In the genomic region with DNA sequence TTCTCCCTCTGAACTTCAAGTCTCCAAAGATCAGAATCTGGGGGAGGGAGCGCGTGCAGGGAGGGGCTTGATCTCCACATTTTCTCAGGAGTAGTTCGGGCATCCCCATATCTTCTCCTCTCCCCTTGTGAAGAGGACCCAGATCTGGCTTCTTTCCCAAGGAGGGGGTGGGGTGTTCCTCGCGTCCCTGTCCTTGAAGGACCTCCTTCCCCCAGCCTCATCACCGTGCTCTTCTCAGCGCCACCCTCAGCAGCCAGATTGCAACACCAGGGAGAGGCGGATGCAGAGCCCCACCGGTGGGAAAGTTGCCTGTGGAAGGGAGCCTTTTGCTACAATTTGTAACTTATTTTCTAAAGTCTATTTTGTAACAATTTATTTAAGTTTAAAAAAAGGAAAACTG, we compare ENCODE assay signal across 18 cellular contexts. TPM values are rescaled to one million over a fixed set of nuclear protein-coding genes. Genes with fewer than 3 reads are reported as not detected.
A peak's percentile ranks its signal among the peaks of the same experiment; 100 is the strongest.
DNase-seq lines count a peak whose midpoint lies in the region; ATAC-seq, FAIRE-seq and TF ChIP-seq lines count a peak whose summit lies in the region.
"Had no signal": no experiment of that assay in that cellular context is flagged by ENCODE, and none has a peak within 500 bp of the region (broad histone marks: within the 10 kb centered on the region; RNA-seq: fewer than 3 reads in every experiment).

No MANE protein-coding gene starts in this region.

- no peak for FAIRE-seq in HepG2 (lab: Jason Lieb, UNC)

- H3K27ac Mint-ChIP-seq in neural progenitor cell: no peak overlapping the region
- H3K27ac Mint-ChIP-seq: HFFc6, IgD-negative memory B cell had no signal

- intact Hi-C loops in HepG2 (cut with micrococcal nuclease; ENCODE audit: unreplicated experiment): no loop called here
- intact Hi-C loops in right lobe of liver (cut with DNase I): loop anchor here in 1 of 2 donors (10.0 kb wide), 1 partner anchor 98 kb away; the partner anchor contains the start of gene HSD3B7

- peaks cover 12% of the 10 kb centered on the region for H3K27me3 Mint-ChIP-seq in neural progenitor cell (ENCODE audit: insufficient read depth, low read depth)
- H3K27me3 Mint-ChIP-seq: IgD-negative memory B cell had no signal

- POLR2A ChIA-PET in HepG2 (lab: Yijun Ruan, JAX): no interaction called here

- H3K9me3 ChIP-seq in HepG2 (ENCODE audit: low read length): no peaks in the 10 kb centered on the region
- no peaks in the 10 kb centered on the region for H3K9me3 ChIP-seq in right lobe of liver
- H3K9me3 ChIP-seq in mesenchymal stem cell (ENCODE audit: control insufficient read depth, low read length): no peaks in the 10 kb centered on the region
- no peaks in the 10 kb centered on the region for H3K9me3 ChIP-seq in neural progenitor cell (ENCODE audit: low read depth)
- H3K9me3 ChIP-seq in WERI-Rb-1 (ENCODE audit: severe bottlenecking): no peaks in the 10 kb centered on the region

- H3K36me3 ChIP-seq in HepG2 (replicated peaks in 1 of 2; ENCODE audit: control insufficient read depth in 1 of 2, insufficient read depth in 2 of 2, low read length in 2 of 2) (peaks cover 20 to 31% of the 10 kb centered on the region in 2 experiments), right lobe of liver (peaks cover 0 to 45% (median 19%) of the 10 kb centered on the region in 4 donors), mesenchymal stem cell (ENCODE audit: control insufficient read depth in 1 of 2, insufficient read depth in 2 of 2, low read depth in 1 of 2, low read length in 2 of 2) (peaks cover 98 to 99% of the 10 kb centered on the region in 2 experiments), neural progenitor cell (no peaks in the 10 kb centered on the region), WERI-Rb-1 (peaks cover 57% of the 10 kb centered on the region)

- H4K8ac ChIP-seq in mesenchymal stem cell (ENCODE audit: low read length): no peak overlapping the region

- H2BK5ac ChIP-seq in mesenchymal stem cell (ENCODE audit: low read depth, low read length, poor library complexity, severe bottlenecking): no peak overlapping the region

- H3K9ac ChIP-seq in HepG2 (ENCODE audit: insufficient read depth, low read depth, low read length) (no peak overlapping the region), mesenchymal stem cell (ENCODE audit: low read length) (peak overlapping the region; percentile 26), neural progenitor cell (no peak overlapping the region)

- H3K27me3 ChIP-seq in HepG2 (ENCODE audit: control insufficient read depth in 1 of 2, insufficient read depth in 2 of 2, low read length in 2 of 2) (no peaks in the 10 kb centered on the region), right lobe of liver (no peaks in the 10 kb centered on the region), mesenchymal stem cell (ENCODE audit: control insufficient read depth in 1 of 2, insufficient read depth in 1 of 2, low read length in 2 of 2) (no peaks in the 10 kb centered on the region), neural progenitor cell (no peaks in the 10 kb centered on the region), WERI-Rb-1 (ENCODE audit: insufficient read depth, low read depth, severe bottlenecking) (no peaks in the 10 kb centered on the region)

- H2BK15ac ChIP-seq in mesenchymal stem cell (ENCODE audit: low read depth, poor library complexity, severe bottlenecking): no peak overlapping the region

- no peak overlapping the region for H3K4me2 ChIP-seq in HepG2 (ENCODE audit: low read depth, low read length)
- H3K4me2 ChIP-seq in mesenchymal stem cell (ENCODE audit: low read length, poor library complexity, severe bottlenecking): no peak overlapping the region
- no peak overlapping the region for H3K4me2 ChIP-seq in neural progenitor cell

- H3K4me3 Mint-ChIP-seq in neural progenitor cell: no peak overlapping the region
- H3K4me3 Mint-ChIP-seq: HFFc6, IgD-negative memory B cell had no signal

- TF ChIP-seq RAD21 in HepG2 (CRISPR knock-in tag; IDR thresholded peaks at IDR 0.05): no peak

- TF ChIP-seq CTCF in HepG2 (CRISPR knock-in tag; IDR thresholded peaks at IDR 0.05) (no peak), right lobe of liver (IDR thresholded peaks at IDR 0.05) (no peak), neural progenitor cell (IDR thresholded peaks at IDR 0.05) (no peak), WERI-Rb-1 (IDR thresholded peaks at IDR 0.05; ENCODE audit: low read depth, low read length) (no peak)

- H3K4ac ChIP-seq in mesenchymal stem cell (ENCODE audit: low read depth in 1 of 2, low read length in 2 of 2): no peak overlapping the region

- H4K20me1 ChIP-seq in HepG2 (ENCODE audit: insufficient read depth, low read length): no peaks in the 10 kb centered on the region; the same call in 1 of the 2 replicates
- H4K20me1 ChIP-seq in neural progenitor cell (ENCODE audit: low read depth): peaks cover 66% of the 10 kb centered on the region

- WGBS in HepG2 (ENCODE audit: low lambda C conversion rate): 93% methylated on average over 9 of the region's 9 CpGs
- 57% methylated on average over 7 of the region's 9 CpGs for WGBS in right lobe of liver (ENCODE audit: insufficient coverage, low coverage, low lambda C conversion rate, missing lambda C conversion rate)
- 86% methylated on average over 6 of the region's 9 CpGs for WGBS in mesenchymal stem cell

- H3K23ac ChIP-seq in mesenchymal stem cell (ENCODE audit: low read length in 2 of 2): no peak overlapping the region

- ATAC-seq in HepG2 (no peak), right lobe of liver (no peak), HG02610 (IDR thresholded peaks at IDR 0.05; ENCODE audit: unreplicated experiment) (no peak)

- H3K14ac ChIP-seq in mesenchymal stem cell (ENCODE audit: low read length in 2 of 2): no peak overlapping the region

- TF ChIP-seq POLR2A in HepG2 (IDR thresholded peaks at IDR 0.05; ENCODE audit: insufficient read depth in 1 of 2, low read depth in 2 of 2, low read length in 2 of 2): no peak
- TF ChIP-seq POLR2A in right lobe of liver (IDR thresholded peaks at IDR 0.05): no peak

- TF ChIP-seq EP300 in HepG2 (IDR thresholded peaks at IDR 0.05; ENCODE audit: low read depth in 2 of 2, low read length in 2 of 2): no peak
- TF ChIP-seq EP300 in HepG2 (CRISPR knock-in tag; IDR thresholded peaks at IDR 0.05; ENCODE audit: borderline replicate concordance): no peak

- peaks cover 65% of the 10 kb centered on the region for H3K79me1 ChIP-seq in mesenchymal stem cell (replicated peaks; ENCODE audit: low read length, poor library complexity, severe bottlenecking)

- H2BK120ac ChIP-seq in mesenchymal stem cell (ENCODE audit: low read depth, low read length): no peak overlapping the region

- in situ Hi-C loops in HepG2 (cut with HindIII; ENCODE audit: extremely low pct_ligation_motif_present, low pct_unique_long_range_greater_than_20kb): no loop called here

- H3K4me3 ChIP-seq in HepG2 (replicated peaks in 1 of 3; ENCODE audit: insufficient read depth in 1 of 3, low read depth in 2 of 3, low read length in 3 of 3) (no peak overlapping the region), right lobe of liver (no peak overlapping the region), mesenchymal stem cell (ENCODE audit: insufficient read depth in 1 of 2, low read depth in 1 of 2, low read length in 2 of 2) (no peak overlapping the region), neural progenitor cell (no peak overlapping the region), WERI-Rb-1 (ENCODE audit: low read depth, low read length) (no peak overlapping the region)

- peaks cover 3% of the 10 kb centered on the region for H3K4me1 Mint-ChIP-seq in neural progenitor cell

- no peak overlapping the region for H4K91ac ChIP-seq in mesenchymal stem cell (ENCODE audit: low read length)

- no TSS peak for BruUV-seq in HepG2 (replicated peaks; lab: Mats Ljungman, UMichigan)

- no peak overlapping the region for H2BK12ac ChIP-seq in mesenchymal stem cell (ENCODE audit: low read length in 2 of 2)

- no peak overlapping the region for H2AK5ac ChIP-seq in mesenchymal stem cell (ENCODE audit: low read length, severe bottlenecking)

- H3K79me2 ChIP-seq in HepG2 (ENCODE audit: insufficient read depth, low read length): no peaks in the 10 kb centered on the region
- H3K79me2 ChIP-seq in neural progenitor cell (ENCODE audit: low read depth): no peaks in the 10 kb centered on the region

- no peaks in the 10 kb centered on the region for H3K9me3 Mint-ChIP-seq in neural progenitor cell
- H3K9me3 Mint-ChIP-seq: HFFc6, IgD-negative memory B cell had no signal

- peaks cover 16% of the 10 kb centered on the region for H3K36me3 Mint-ChIP-seq in neural progenitor cell

- DNase-seq in HepG2 (ENCODE audit: low spot score): no peak
- no peak for DNase-seq in right lobe of liver
- DNase-seq in mesenchymal stem cell: no peak
- no peak for DNase-seq in neural progenitor cell (ENCODE audit: low spot score)
- DNase-seq in WERI-Rb-1: no peak
- DNase-seq: COR-L47, GOT3, HFFc6, MV-4-11, NCI-H1417 treated with DMSO at 0.1 percent for 48 hours, NCI-H1930, NCI-H446 treated with DMSO at 0.1 percent for 48 hours, NCI-H748 treated with DMSO at 0.1 percent for 48 hours, OCI-M1, RPMI8226 had no signal

- CTCF ChIA-PET in HepG2 (lab: Yijun Ruan, JAX; ENCODE audit: low intra/inter-chr PET ratio, low total read pairs): no interaction called here

- no peak overlapping the region for H3K18ac ChIP-seq in mesenchymal stem cell (ENCODE audit: low read depth in 1 of 2, low read length in 2 of 2)

- no peaks in the 10 kb centered on the region for H3F3A ChIP-seq in neural progenitor cell (ENCODE audit: low read depth)

- H3K4me1 ChIP-seq in HepG2 (ENCODE audit: insufficient read depth, low read length) (no peaks in the 10 kb centered on the region), right lobe of liver (no peaks in the 10 kb centered on the region), mesenchymal stem cell (ENCODE audit: control insufficient read depth, insufficient read depth, low read depth, low read length) (peaks cover 23% of the 10 kb centered on the region), neural progenitor cell (no peaks in the 10 kb centered on the region)

- no peak overlapping the region for H3K27ac ChIP-seq in HepG2 (ENCODE audit: extremely low read length, insufficient read depth, low read length)
- H3K27ac ChIP-seq in right lobe of liver: no peak overlapping the region
- no peak overlapping the region for H3K27ac ChIP-seq in mesenchymal stem cell (ENCODE audit: low read length, poor library complexity, severe bottlenecking)
- H3K27ac ChIP-seq in neural progenitor cell: no peak overlapping the region
- H3K27ac ChIP-seq in WERI-Rb-1: no peak overlapping the region

- H2AFZ ChIP-seq in HepG2 (ENCODE audit: low read length) (no peak overlapping the region), mesenchymal stem cell (ENCODE audit: low read depth, low read length) (no peak overlapping the region), neural progenitor cell (replicated peaks) (no peak overlapping the region)

RNA-seq across cellular contexts. Expression of gene PRSS53, which starts 5.7 kb away (rescaled TPM):
- total RNA-seq in HepG2 (2016; rRNA removed; fragmentation: Illumina TruSeq; extraction: Trizol) (0.65 and 2.2 TPM in 2 replicates), right lobe of liver (10 to 100 TPM in 1 of 6 experiments, 1 to 10 TPM in 5; 2.3 to 14.8 (median 3.9) TPM), neural progenitor cell (ENCODE audit: low replicate concordance) (2.3 and 7.7 TPM in 2 replicates)
- 0.61 and 0.62 TPM in 2 replicates for total RNA-seq in HepG2 (2016; cell fraction: cytosol; rRNA removed; fragmentation: Illumina TruSeq; extraction: Trizol; ENCODE audit: low read depth)
- 0.46 and 2.8 TPM in 2 replicates for total RNA-seq in HepG2 (2016; cell fraction: insoluble cytoplasmic fraction; rRNA removed; fragmentation: Illumina TruSeq; extraction: Trizol)
- total RNA-seq in HepG2 (2016; cell fraction: membrane; rRNA removed; fragmentation: Illumina TruSeq; extraction: Trizol): 0.49 and 0.52 TPM in 2 replicates
- 3.2 and 4.5 TPM in 2 replicates for total RNA-seq in HepG2 (2016; cell fraction: nucleus; rRNA removed; fragmentation: Illumina TruSeq; extraction: Trizol)
- 6.9 and 7.4 TPM in 2 replicates for polyA plus RNA-seq in HepG2 (2011; rRNA removed)
- polyA plus RNA-seq in HepG2 (2011; cell fraction: cytosol; rRNA removed): 1.0 and 1.6 TPM in 2 replicates
- polyA plus RNA-seq in HepG2 (2011; cell fraction: nucleus; rRNA removed): 103 and 136 TPM in 2 replicates
- polyA plus RNA-seq in HepG2 (2012): 3.6 and 7.5 TPM in 2 replicates
- polyA plus RNA-seq in HepG2 (2016; cell fraction: cytosol; fragmentation: Illumina TruSeq; extraction: Trizol; ENCODE audit: low read depth): 0.19 and 0.26 TPM in 2 replicates
- 0.60 TPM in 1 of 2 replicates, not detected in the other for polyA plus RNA-seq in HepG2 (2016; cell fraction: insoluble cytoplasmic fraction; fragmentation: Illumina TruSeq; extraction: Trizol; ENCODE audit: low read depth)
- polyA plus RNA-seq in HepG2 (2016; cell fraction: membrane; fragmentation: Illumina TruSeq; extraction: Trizol; ENCODE audit: low read depth): 0.09 and 0.53 TPM in 2 replicates
- 6.4 and 11.2 TPM in 2 replicates for polyA plus RNA-seq in HepG2 (2016; cell fraction: nucleus; fragmentation: Illumina TruSeq; extraction: Trizol; ENCODE audit: insufficient read depth, low read depth)
- polyA minus RNA-seq in HepG2 (2011; rRNA and poly(A)+ RNA removed; ENCODE audit: low replicate concordance): 2.8 and 9.1 TPM in 2 replicates
- 0.49 and 0.70 TPM in 2 replicates for polyA minus RNA-seq in HepG2 (2011; cell fraction: cytosol; rRNA and poly(A)+ RNA removed)
- 21.0 and 21.8 TPM in 2 replicates for polyA minus RNA-seq in HepG2 (2011; cell fraction: nucleus; rRNA and poly(A)+ RNA removed)
- 1.5 TPM for polyA plus RNA-seq in PFSK-1 (2012; ENCODE audit: insufficient read length, low read depth)
- 2.1 TPM for polyA plus RNA-seq in mesenchymal stem cell (2013, experiment 1 of 2)
- polyA plus RNA-seq in mesenchymal stem cell (2013, experiment 2 of 2): 2.1 TPM

RNA-seq across cellular contexts. Expression of gene ZNF646, which starts 8.9 kb away (rescaled TPM):
- total RNA-seq in HepG2 (2016; rRNA removed; fragmentation: Illumina TruSeq; extraction: Trizol) (7.8 and 10.9 TPM in 2 replicates), right lobe of liver (1 to 10 TPM; 4.2 to 5.0 (median 4.5) TPM), neural progenitor cell (ENCODE audit: low replicate concordance) (7.5 and 31.2 TPM in 2 replicates)
- total RNA-seq in HepG2 (2016; cell fraction: cytosol; rRNA removed; fragmentation: Illumina TruSeq; extraction: Trizol; ENCODE audit: low read depth): 1.7 and 2.4 TPM in 2 replicates
- 6.8 and 11.1 TPM in 2 replicates for total RNA-seq in HepG2 (2016; cell fraction: insoluble cytoplasmic fraction; rRNA removed; fragmentation: Illumina TruSeq; extraction: Trizol)
- total RNA-seq in HepG2 (2016; cell fraction: membrane; rRNA removed; fragmentation: Illumina TruSeq; extraction: Trizol): 5.0 and 5.3 TPM in 2 replicates
- 14.4 and 16.7 TPM in 2 replicates for total RNA-seq in HepG2 (2016; cell fraction: nucleus; rRNA removed; fragmentation: Illumina TruSeq; extraction: Trizol)
- 3.4 and 4.4 TPM in 2 replicates for polyA plus RNA-seq in HepG2 (2011; rRNA removed)
- 2.2 and 2.9 TPM in 2 replicates for polyA plus RNA-seq in HepG2 (2011; cell fraction: cytosol; rRNA removed)
- polyA plus RNA-seq in HepG2 (2011; cell fraction: nucleus; rRNA removed): 19.6 and 21.3 TPM in 2 replicates
- 5.6 and 5.8 TPM in 2 replicates for polyA plus RNA-seq in HepG2 (2012)
- polyA plus RNA-seq in HepG2 (2016; cell fraction: cytosol; fragmentation: Illumina TruSeq; extraction: Trizol; ENCODE audit: low read depth): 0.38 and 0.43 TPM in 2 replicates
- 3.7 and 4.7 TPM in 2 replicates for polyA plus RNA-seq in HepG2 (2016; cell fraction: insoluble cytoplasmic fraction; fragmentation: Illumina TruSeq; extraction: Trizol; ENCODE audit: low read depth)
- 0.90 and 0.94 TPM in 2 replicates for polyA plus RNA-seq in HepG2 (2016; cell fraction: membrane; fragmentation: Illumina TruSeq; extraction: Trizol; ENCODE audit: low read depth)
- 22.6 and 23.3 TPM in 2 replicates for polyA plus RNA-seq in HepG2 (2016; cell fraction: nucleus; fragmentation: Illumina TruSeq; extraction: Trizol; ENCODE audit: insufficient read depth, low read depth)
- 29.7 and 32.7 TPM in 2 replicates for polyA minus RNA-seq in HepG2 (2011; rRNA and poly(A)+ RNA removed; ENCODE audit: low replicate concordance)
- 4.2 and 5.8 TPM in 2 replicates for polyA minus RNA-seq in HepG2 (2011; cell fraction: cytosol; rRNA and poly(A)+ RNA removed)
- 26.1 and 29.9 TPM in 2 replicates for polyA minus RNA-seq in HepG2 (2011; cell fraction: nucleus; rRNA and poly(A)+ RNA removed)
- 6.5 TPM for polyA plus RNA-seq in PFSK-1 (2012; ENCODE audit: insufficient read length, low read depth)
- 6.5 TPM for polyA plus RNA-seq in mesenchymal stem cell (2013, experiment 1 of 2)
- 5.2 TPM for polyA plus RNA-seq in mesenchymal stem cell (2013, experiment 2 of 2)

RNA-seq across cellular contexts. Expression of gene ZNF668, which starts 9.0 kb away (rescaled TPM):
- total RNA-seq in HepG2 (2016; rRNA removed; fragmentation: Illumina TruSeq; extraction: Trizol) (7.5 and 9.8 TPM in 2 replicates), right lobe of liver (1 to 10 TPM; 2.0 to 4.6 (median 3.5) TPM), neural progenitor cell (ENCODE audit: low replicate concordance) (3.7 and 14.7 TPM in 2 replicates)
- total RNA-seq in HepG2 (2016; cell fraction: cytosol; rRNA removed; fragmentation: Illumina TruSeq; extraction: Trizol; ENCODE audit: low read depth): 1.9 and 3.1 TPM in 2 replicates
- total RNA-seq in HepG2 (2016; cell fraction: insoluble cytoplasmic fraction; rRNA removed; fragmentation: Illumina TruSeq; extraction: Trizol): 6.4 and 9.6 TPM in 2 replicates
- total RNA-seq in HepG2 (2016; cell fraction: membrane; rRNA removed; fragmentation: Illumina TruSeq; extraction: Trizol): 4.6 and 4.9 TPM in 2 replicates
- total RNA-seq in HepG2 (2016; cell fraction: nucleus; rRNA removed; fragmentation: Illumina TruSeq; extraction: Trizol): 6.1 and 6.8 TPM in 2 replicates
- polyA plus RNA-seq in HepG2 (2011; rRNA removed): 3.8 and 4.0 TPM in 2 replicates
- 3.9 and 6.3 TPM in 2 replicates for polyA plus RNA-seq in HepG2 (2011; cell fraction: cytosol; rRNA removed)
- polyA plus RNA-seq in HepG2 (2011; cell fraction: nucleus; rRNA removed): 8.8 and 11.7 TPM in 2 replicates
- 3.5 and 5.1 TPM in 2 replicates for polyA plus RNA-seq in HepG2 (2012)
- polyA plus RNA-seq in HepG2 (2016; cell fraction: cytosol; fragmentation: Illumina TruSeq; extraction: Trizol; ENCODE audit: low read depth): 1.0 and 1.1 TPM in 2 replicates
- 7.3 and 8.1 TPM in 2 replicates for polyA plus RNA-seq in HepG2 (2016; cell fraction: insoluble cytoplasmic fraction; fragmentation: Illumina TruSeq; extraction: Trizol; ENCODE audit: low read depth)
- 2.8 and 2.9 TPM in 2 replicates for polyA plus RNA-seq in HepG2 (2016; cell fraction: membrane; fragmentation: Illumina TruSeq; extraction: Trizol; ENCODE audit: low read depth)
- 8.4 and 9.3 TPM in 2 replicates for polyA plus RNA-seq in HepG2 (2016; cell fraction: nucleus; fragmentation: Illumina TruSeq; extraction: Trizol; ENCODE audit: insufficient read depth, low read depth)
- 17.4 and 23.8 TPM in 2 replicates for polyA minus RNA-seq in HepG2 (2011; rRNA and poly(A)+ RNA removed; ENCODE audit: low replicate concordance)
- 4.4 and 4.8 TPM in 2 replicates for polyA minus RNA-seq in HepG2 (2011; cell fraction: cytosol; rRNA and poly(A)+ RNA removed)
- 5.5 and 6.5 TPM in 2 replicates for polyA minus RNA-seq in HepG2 (2011; cell fraction: nucleus; rRNA and poly(A)+ RNA removed)
- 10.6 TPM for polyA plus RNA-seq in PFSK-1 (2012; ENCODE audit: insufficient read length, low read depth)
- 11.3 TPM for polyA plus RNA-seq in mesenchymal stem cell (2013, experiment 1 of 2)
- 12.2 TPM for polyA plus RNA-seq in mesenchymal stem cell (2013, experiment 2 of 2)

RNA-seq across cellular contexts. Expression of gene VKORC1, which starts 11.5 kb away (rescaled TPM):
- 92.1 and 141 TPM in 2 replicates for total RNA-seq in HepG2 (2016; rRNA removed; fragmentation: Illumina TruSeq; extraction: Trizol)
- total RNA-seq in HepG2 (2016; cell fraction: cytosol; rRNA removed; fragmentation: Illumina TruSeq; extraction: Trizol; ENCODE audit: low read depth): 108 and 123 TPM in 2 replicates
- 100 and 140 TPM in 2 replicates for total RNA-seq in HepG2 (2016; cell fraction: insoluble cytoplasmic fraction; rRNA removed; fragmentation: Illumina TruSeq; extraction: Trizol)
- total RNA-seq in HepG2 (2016; cell fraction: membrane; rRNA removed; fragmentation: Illumina TruSeq; extraction: Trizol): 83.8 and 103 TPM in 2 replicates
- 94.6 and 113 TPM in 2 replicates for total RNA-seq in HepG2 (2016; cell fraction: nucleus; rRNA removed; fragmentation: Illumina TruSeq; extraction: Trizol)
- 613 and 615 TPM in 2 replicates for polyA plus RNA-seq in HepG2 (2011; rRNA removed)
- polyA plus RNA-seq in HepG2 (2011; cell fraction: cytosol; rRNA removed): 980 and 1,226 TPM in 2 replicates
- polyA plus RNA-seq in HepG2 (2011; cell fraction: nucleus; rRNA removed): 399 and 426 TPM in 2 replicates
- polyA plus RNA-seq in HepG2 (2012): 226 and 325 TPM in 2 replicates
- 88.3 and 112 TPM in 2 replicates for polyA plus RNA-seq in HepG2 (2016; cell fraction: cytosol; fragmentation: Illumina TruSeq; extraction: Trizol; ENCODE audit: low read depth)
- 134 and 149 TPM in 2 replicates for polyA plus RNA-seq in HepG2 (2016; cell fraction: insoluble cytoplasmic fraction; fragmentation: Illumina TruSeq; extraction: Trizol; ENCODE audit: low read depth)
- polyA plus RNA-seq in HepG2 (2016; cell fraction: membrane; fragmentation: Illumina TruSeq; extraction: Trizol; ENCODE audit: low read depth): 106 and 112 TPM in 2 replicates
- polyA plus RNA-seq in HepG2 (2016; cell fraction: nucleus; fragmentation: Illumina TruSeq; extraction: Trizol; ENCODE audit: insufficient read depth, low read depth): 220 and 229 TPM in 2 replicates
- 450 and 1,230 TPM in 2 replicates for polyA minus RNA-seq in HepG2 (2011; rRNA and poly(A)+ RNA removed; ENCODE audit: low replicate concordance)
- 139 and 156 TPM in 2 replicates for polyA minus RNA-seq in HepG2 (2011; cell fraction: cytosol; rRNA and poly(A)+ RNA removed)
- polyA minus RNA-seq in HepG2 (2011; cell fraction: nucleus; rRNA and poly(A)+ RNA removed): 91.0 and 99.1 TPM in 2 replicates
- 100 to 1,000 TPM; 102 to 297 (median 199) TPM for total RNA-seq in right lobe of liver
- polyA plus RNA-seq in PFSK-1 (2012; ENCODE audit: insufficient read length, low read depth): 67.7 TPM
- polyA plus RNA-seq in mesenchymal stem cell (2013, experiment 1 of 2): 237 TPM
- polyA plus RNA-seq in mesenchymal stem cell (2013, experiment 2 of 2): 255 TPM
- total RNA-seq in neural progenitor cell (ENCODE audit: low replicate concordance): 95.9 and 137 TPM in 2 replicates

RNA-seq across cellular contexts. Expression of gene BCKDK, which starts 25.1 kb away (rescaled TPM):
- total RNA-seq in HepG2 (2016; rRNA removed; fragmentation: Illumina TruSeq; extraction: Trizol) (24.9 and 25.2 TPM in 2 replicates), right lobe of liver (10 to 100 TPM; 34.8 to 61.5 (median 41.8) TPM), neural progenitor cell (ENCODE audit: low replicate concordance) (19.8 and 38.1 TPM in 2 replicates)
- total RNA-seq in HepG2 (2016; cell fraction: cytosol; rRNA removed; fragmentation: Illumina TruSeq; extraction: Trizol; ENCODE audit: low read depth): 25.2 and 38.0 TPM in 2 replicates
- 21.6 and 21.9 TPM in 2 replicates for total RNA-seq in HepG2 (2016; cell fraction: insoluble cytoplasmic fraction; rRNA removed; fragmentation: Illumina TruSeq; extraction: Trizol)
- 42.8 and 61.6 TPM in 2 replicates for total RNA-seq in HepG2 (2016; cell fraction: membrane; rRNA removed; fragmentation: Illumina TruSeq; extraction: Trizol)
- 12.9 and 14.9 TPM in 2 replicates for total RNA-seq in HepG2 (2016; cell fraction: nucleus; rRNA removed; fragmentation: Illumina TruSeq; extraction: Trizol)
- 42.6 and 54.2 TPM in 2 replicates for polyA plus RNA-seq in HepG2 (2011; rRNA removed)
- polyA plus RNA-seq in HepG2 (2011; cell fraction: cytosol; rRNA removed): 29.2 and 38.9 TPM in 2 replicates
- polyA plus RNA-seq in HepG2 (2011; cell fraction: nucleus; rRNA removed): 119 and 127 TPM in 2 replicates
- polyA plus RNA-seq in HepG2 (2012): 36.4 and 39.6 TPM in 2 replicates
- 61.2 and 88.9 TPM in 2 replicates for polyA plus RNA-seq in HepG2 (2016; cell fraction: cytosol; fragmentation: Illumina TruSeq; extraction: Trizol; ENCODE audit: low read depth)
- polyA plus RNA-seq in HepG2 (2016; cell fraction: insoluble cytoplasmic fraction; fragmentation: Illumina TruSeq; extraction: Trizol; ENCODE audit: low read depth): 38.3 and 44.6 TPM in 2 replicates
- 82.3 and 100 TPM in 2 replicates for polyA plus RNA-seq in HepG2 (2016; cell fraction: membrane; fragmentation: Illumina TruSeq; extraction: Trizol; ENCODE audit: low read depth)
- 34.1 and 38.8 TPM in 2 replicates for polyA plus RNA-seq in HepG2 (2016; cell fraction: nucleus; fragmentation: Illumina TruSeq; extraction: Trizol; ENCODE audit: insufficient read depth, low read depth)
- polyA minus RNA-seq in HepG2 (2011; rRNA and poly(A)+ RNA removed; ENCODE audit: low replicate concordance): 34.7 and 50.5 TPM in 2 replicates
- polyA minus RNA-seq in HepG2 (2011; cell fraction: cytosol; rRNA and poly(A)+ RNA removed): 23.9 and 34.2 TPM in 2 replicates
- polyA minus RNA-seq in HepG2 (2011; cell fraction: nucleus; rRNA and poly(A)+ RNA removed): 25.6 and 37.4 TPM in 2 replicates
- 81.3 TPM for polyA plus RNA-seq in PFSK-1 (2012; ENCODE audit: insufficient read length, low read depth)
- polyA plus RNA-seq in mesenchymal stem cell (2013, experiment 1 of 2): 43.8 TPM
- polyA plus RNA-seq in mesenchymal stem cell (2013, experiment 2 of 2): 43.8 TPM
